Comparison of ENCODE assay signal across 22 cellular contexts in the genomic region with DNA sequence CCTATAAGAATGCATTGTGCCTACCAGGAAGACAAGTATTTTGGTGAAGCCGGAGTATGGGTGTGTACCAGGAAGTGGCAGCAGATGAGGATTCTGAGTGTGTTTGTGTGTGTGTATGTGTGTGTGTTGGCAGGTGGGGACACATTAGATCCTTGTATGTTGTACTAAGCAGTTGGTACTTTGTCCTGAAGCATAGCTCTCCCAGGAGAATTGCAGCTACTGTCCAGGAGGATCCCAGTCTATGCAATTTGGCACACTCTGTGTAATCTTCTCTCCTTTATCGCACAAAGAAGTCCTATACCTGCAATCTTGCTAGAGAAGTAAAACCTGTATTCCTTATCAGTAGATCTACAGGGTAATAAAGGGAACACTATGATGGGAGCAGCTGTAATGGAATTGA.
A peak's percentile ranks its signal among the peaks of the same experiment; 100 is the strongest.
DNase-seq lines count a peak whose midpoint lies in the region; ATAC-seq and TF ChIP-seq lines count a peak whose summit lies in the region.
"Had no signal": no experiment of that assay in that cellular context is flagged by ENCODE, and none has a peak within 500 bp of the region (broad histone marks: within the 10 kb centered on the region; RNA-seq: fewer than 3 reads in every experiment).

No MANE protein-coding gene starts in this region.

- no peak overlapping the region for H3K4ac ChIP-seq in mesenchymal stem cell (ENCODE audit: low read depth in 1 of 2, low read length in 2 of 2)

- peaks cover 10% of the 10 kb centered on the region for H3K9me3 Mint-ChIP-seq in type B pancreatic cell
- H3K9me3 Mint-ChIP-seq: naive B cell had no signal

- H3K4me2 ChIP-seq in mammary epithelial cell (ENCODE audit: insufficient read depth, low read depth, low read length) = no peak overlapping the region
- no peak overlapping the region for H3K4me2 ChIP-seq in mesenchymal stem cell (ENCODE audit: low read length, poor library complexity, severe bottlenecking)
- H3K4me2 ChIP-seq: BLaER1 treated with 17β-estradiol and CSF1 and Interleukin-3, amounts not matched to agents 10 nM and 100 nM had no signal

- no peak overlapping the region for H2BK5ac ChIP-seq in mesenchymal stem cell (ENCODE audit: low read depth, low read length, poor library complexity, severe bottlenecking)

- no peak overlapping the region for H3K9ac ChIP-seq in mammary epithelial cell (ENCODE audit: insufficient read depth, low read length)
- H3K9ac ChIP-seq in mesenchymal stem cell (ENCODE audit: low read length) = no peak overlapping the region
- H3K9ac ChIP-seq: BLaER1 treated with 17β-estradiol and CSF1 and Interleukin-3, amounts not matched to agents 10 nM and 100 nM had no signal

- H3K23ac ChIP-seq in mesenchymal stem cell (ENCODE audit: low read length in 2 of 2) = no peak overlapping the region

- H3K9me3 ChIP-seq in mammary epithelial cell (replicated peaks; ENCODE audit: insufficient read depth, low read length) (no peaks in the 10 kb centered on the region), mesenchymal stem cell (ENCODE audit: control insufficient read depth, low read length) (no peaks in the 10 kb centered on the region)
- H3K9me3 ChIP-seq: BLaER1 treated with 17β-estradiol and CSF1 and Interleukin-3, amounts not matched to agents 10 nM and 100 nM; thoracic aorta had no signal

- WGBS in mammary epithelial cell (ENCODE audit: low coverage, missing lambda C conversion rate) = 50% methylated on average over 2 of the region's 2 CpGs
- 94% methylated on average over 1 of the region's 2 CpGs for WGBS in mesenchymal stem cell

- H3K36me3 Mint-ChIP-seq in type B pancreatic cell = peaks cover 4% of the 10 kb centered on the region
- H3K36me3 Mint-ChIP-seq: naive B cell had no signal

- no peak for ATAC-seq in HG03135 (IDR thresholded peaks at IDR 0.05; ENCODE audit: unreplicated experiment)
- ATAC-seq: HepG2, left lobe of liver, Panc1 had no signal

- DNase-seq in DMS53 (lab: John Stamatoyannopoulos, UW) = peak; percentile 68
- DNase-seq in DMS53 treated with DMSO at 0.1 percent for 48 hours (lab: John Stamatoyannopoulos, UW; ENCODE audit: unreplicated experiment) = no peak
- DNase-seq in mammary epithelial cell = no peak
- DNase-seq in mesenchymal stem cell = no peak
- DNase-seq in type B pancreatic cell (ENCODE audit: extremely low spot score, unreplicated experiment) = no peak
- no peak for DNase-seq in NCI-H345 treated with DMSO at 0.1 percent for 48 hours (lab: John Stamatoyannopoulos, UW; ENCODE audit: unreplicated experiment)
- DNase-seq in cortex of kidney (lab: John Stamatoyannopoulos, UW) = no peak
- DNase-seq: activated effector memory CD4-positive, alpha-beta T cell treated with anti-CD3 and anti-CD28 coated beads, Interleukin-2, amount 50 U/mL, for 16 hours; amygdala; DND-41; foreskin melanocyte; naive B cell; NCI-H82; T1000 had no signal

- H3K4me3 Mint-ChIP-seq in type B pancreatic cell = peak overlapping the region; percentile 46
- H3K4me3 Mint-ChIP-seq: naive B cell had no signal

- H2AFZ ChIP-seq in mammary epithelial cell (ENCODE audit: low read depth, low read length) (peak overlapping the region; percentile 72), mesenchymal stem cell (ENCODE audit: low read depth, low read length) (no peak overlapping the region)

- peaks cover 34% of the 10 kb centered on the region for H3K4me1 Mint-ChIP-seq in type B pancreatic cell (ENCODE audit: unreplicated experiment)
- H3K4me1 Mint-ChIP-seq: naive B cell had no signal

- CTCF ChIA-PET in mammary epithelial cell (lab: Charles Lee; ENCODE audit: low non-redundant PET) = no interaction called here

- H2AK5ac ChIP-seq in mesenchymal stem cell (ENCODE audit: low read length, severe bottlenecking) = peak overlapping the region; percentile 43

- TF ChIP-seq CTCF in mammary epithelial cell (conservative IDR thresholded peaks at IDR 0.05 in 1 of 2, IDR thresholded peaks at IDR 0.05 in 1 of 2; ENCODE audit: extremely low read depth in 1 of 2, insufficient read depth in 1 of 2, low read depth in 1 of 2, low read length in 2 of 2) (no peak), type B pancreatic cell (conservative IDR thresholded peaks at IDR 0.05) (no peak)

- H3K14ac ChIP-seq in mesenchymal stem cell (ENCODE audit: low read length in 2 of 2) = peak overlapping the region in 1 of 2 experiments; percentile 53

- H4K20me1 ChIP-seq in mammary epithelial cell (ENCODE audit: insufficient read depth, low read length) = no peaks in the 10 kb centered on the region
- H4K20me1 ChIP-seq: BLaER1 treated with 17β-estradiol and CSF1 and Interleukin-3, amounts not matched to agents 10 nM and 100 nM had no signal

- H3K79me2 ChIP-seq in mammary epithelial cell (ENCODE audit: insufficient read depth, low read length) = no peaks in the 10 kb centered on the region

- in situ Hi-C loops in mammary epithelial cell (cut with MboI; ENCODE audit: low sequenced_read_pairs in 2 of 2) = loop anchor here (10.0 to 25.0 kb wide), 3 partner anchors 123 to 771 kb away; no protein-coding TSS in a partner anchor

- H3K27ac Mint-ChIP-seq in type B pancreatic cell = peak overlapping the region; percentile 95

- H2BK120ac ChIP-seq in mesenchymal stem cell (ENCODE audit: low read depth, low read length) = no peak overlapping the region

- H4K8ac ChIP-seq in mesenchymal stem cell (ENCODE audit: low read length) = no peak overlapping the region

- no peak overlapping the region for H2BK15ac ChIP-seq in mesenchymal stem cell (ENCODE audit: low read depth, poor library complexity, severe bottlenecking)

- H3K18ac ChIP-seq in mesenchymal stem cell (ENCODE audit: low read depth in 1 of 2, low read length in 2 of 2) = no peak overlapping the region

- H3K27me3 Mint-ChIP-seq in type B pancreatic cell = no peaks in the 10 kb centered on the region
- H3K27me3 Mint-ChIP-seq: naive B cell had no signal

- dilution Hi-C loops in mammary epithelial cell (cut with HindIII; ENCODE audit: low sequenced_read_pairs) = no loop called here

- BruUV-seq in mammary epithelial cell (replicated peaks; lab: Mats Ljungman, UMichigan) = no TSS peak

- H3K27me3 ChIP-seq in mammary epithelial cell (ENCODE audit: insufficient read depth, low read length) = no peaks in the 10 kb centered on the region
- H3K27me3 ChIP-seq in mesenchymal stem cell (ENCODE audit: control insufficient read depth in 1 of 2, insufficient read depth in 1 of 2, low read length in 2 of 2) = no peaks in the 10 kb centered on the region
- H3K27me3 ChIP-seq: BLaER1 treated with 17β-estradiol and CSF1 and Interleukin-3, amounts not matched to agents 10 nM and 100 nM had no signal

- peaks cover 2% of the 10 kb centered on the region for H3K79me1 ChIP-seq in mesenchymal stem cell (replicated peaks; ENCODE audit: low read length, poor library complexity, severe bottlenecking)

- peak overlapping the region in 1 of 2 experiments; percentile 15 for H2BK12ac ChIP-seq in mesenchymal stem cell (ENCODE audit: low read length in 2 of 2)

- H3K36me3 ChIP-seq in mammary epithelial cell (ENCODE audit: insufficient read depth, low read length) (no peaks in the 10 kb centered on the region), mesenchymal stem cell (ENCODE audit: control insufficient read depth in 1 of 2, insufficient read depth in 2 of 2, low read depth in 1 of 2, low read length in 2 of 2) (no peaks in the 10 kb centered on the region)
- H3K36me3 ChIP-seq: thoracic aorta had no signal

- H3K27ac ChIP-seq in mammary epithelial cell (ENCODE audit: insufficient read depth, low read depth, low read length) (no peak overlapping the region), mesenchymal stem cell (ENCODE audit: low read length, poor library complexity, severe bottlenecking) (no peak overlapping the region)
- H3K27ac ChIP-seq: BLaER1 treated with 17β-estradiol and CSF1 and Interleukin-3, amounts not matched to agents 10 nM and 100 nM; SK-N-MC; thoracic aorta had no signal

- peaks cover 47% of the 10 kb centered on the region for H3K4me1 ChIP-seq in mammary epithelial cell (ENCODE audit: insufficient read depth, low read length)
- H3K4me1 ChIP-seq in mesenchymal stem cell (ENCODE audit: control insufficient read depth, insufficient read depth, low read depth, low read length) = peaks cover 4% of the 10 kb centered on the region

- H3K4me3 ChIP-seq in mammary epithelial cell (replicated peaks in 1 of 3; ENCODE audit: insufficient read depth in 1 of 3, low read depth in 2 of 3, low read length in 3 of 3) = no peak overlapping the region
- H3K4me3 ChIP-seq in mesenchymal stem cell (ENCODE audit: insufficient read depth in 1 of 2, low read depth in 1 of 2, low read length in 2 of 2) = no peak overlapping the region
- H3K4me3 ChIP-seq: BLaER1 treated with 17β-estradiol and CSF1 and Interleukin-3, amounts not matched to agents 10 nM and 100 nM; SK-N-MC; skin epidermis; thoracic aorta had no signal

- H4K91ac ChIP-seq in mesenchymal stem cell (ENCODE audit: low read length) = no peak overlapping the region

- intact Hi-C loops in mammary epithelial cell (cut with micrococcal nuclease) = no loop called here
